Comparison of ENCODE assay signal across 11 cellular contexts in genomic region chr3:6861331-6861988, GRCh38. TPM values are rescaled to one million over a fixed set of nuclear protein-coding genes. Genes with fewer than 3 reads are reported as not detected.
A peak's percentile ranks its signal among the peaks of the same experiment; 100 is the strongest.
DNase-seq lines count a peak whose midpoint lies in the region; ATAC-seq, FAIRE-seq and TF ChIP-seq lines count a peak whose summit lies in the region.
"Had no signal": no experiment of that assay in that cellular context is flagged by ENCODE, and none has a peak within 500 bp of the region (broad histone marks: within the 10 kb centered on the region; RNA-seq: fewer than 3 reads in every experiment).

No MANE protein-coding gene starts in this region.

- ATAC-seq in HG02938 (IDR thresholded peaks at IDR 0.05; ENCODE audit: unreplicated experiment): no peak
- no peak for ATAC-seq in GM18498 (IDR thresholded peaks at IDR 0.05; ENCODE audit: unreplicated experiment)
- ATAC-seq in GM21576 (IDR thresholded peaks at IDR 0.05; ENCODE audit: unreplicated experiment): no peak

- TF ChIP-seq CTCF in GM13977 (IDR thresholded peaks at IDR 0.05; ENCODE audit: extremely low read depth, insufficient read depth, missing control alignments): no peak

- no peaks in the 10 kb centered on the region for H3K4me1 ChIP-seq in iPS DF 6.9 (ENCODE audit: control insufficient read depth, insufficient read depth, low read length)

- peaks cover 1% of the 10 kb centered on the region; the same call in 1 of the 2 replicates for H3K9me3 ChIP-seq in iPS DF 6.9 (ENCODE audit: control insufficient read depth, insufficient read depth, low read length)

- H3K36me3 ChIP-seq in iPS DF 6.9 (ENCODE audit: control insufficient read depth, insufficient read depth, low read length): no peaks in the 10 kb centered on the region; the same call in 1 of the 2 replicates

- H3K27me3 ChIP-seq in iPS DF 6.9 (ENCODE audit: control insufficient read depth, insufficient read depth, low read length): peaks cover 25% of the 10 kb centered on the region

- no peak overlapping the region for H3K27ac ChIP-seq in iPS DF 6.9 (ENCODE audit: low read length)

- intact Hi-C loops in posterior cingulate gyrus (cut with DNase I): no loop called here

- no peak for FAIRE-seq in HTR-8/SVneo (lab: Jason Lieb, UNC)

- peak overlapping the region; percentile 58 for H3K4me3 ChIP-seq in iPS DF 6.9 (ENCODE audit: low read length)

- peak; percentile 42 for DNase-seq in GM13977 (ENCODE audit: low spot score)
- DNase-seq in SK-N-DZ (ENCODE audit: low spot score): peak; percentile 60
- DNase-seq in iPS DF 6.9 (ENCODE audit: low read depth, low spot score): no peak
- peak in 6 of 10 donors; percentile 23 to 91 (median 58) for DNase-seq in posterior cingulate gyrus
- no peak for DNase-seq in HTR-8/SVneo (ENCODE audit: insufficient read length, low spot score)
- DNase-seq: activated CD8-positive, alpha-beta memory T cell treated with anti-CD3 and anti-CD28 coated beads, Interleukin-2, amount 50 U/mL, for 4 hours; T-helper 9 cell had no signal

- WGBS in iPS DF 6.9 (ENCODE audit: insufficient coverage, insufficient read length): no CpG with 5 or more reads among the region's 60 CpGs

- in situ Hi-C loops in GM13977 (cut with MboI; ENCODE audit: low pct_unique_long_range_greater_than_20kb, low sequenced_read_pairs, unreplicated experiment): no loop called here

RNA-seq across cellular contexts. Expression of gene GRM7, which starts 0.5 kb away (rescaled TPM):
- polyA plus RNA-seq in SK-N-DZ (2014; cell fraction: cytosol; rRNA removed): 0.12 TPM in 1 of 2 replicates, not detected in the other
- polyA plus RNA-seq in SK-N-DZ (2014; cell fraction: nucleus; rRNA removed): not detected in 2 replicates
- polyA plus RNA-seq: CD14-positive monocyte had no signal

Comparison
In these comparisons a context has a peak if more than half of its experiments do, and no peak if none do; other contexts are left out.
1. DNase-seq: peak in GM13977 (single experiment), SK-N-DZ (single experiment) and posterior cingulate gyrus (6 of 10); none in iPS DF 6.9 (single experiment) and HTR-8/SVneo (single experiment).